Comparison of ENCODE assay signal across 12 cellular contexts in the genomic region with DNA sequence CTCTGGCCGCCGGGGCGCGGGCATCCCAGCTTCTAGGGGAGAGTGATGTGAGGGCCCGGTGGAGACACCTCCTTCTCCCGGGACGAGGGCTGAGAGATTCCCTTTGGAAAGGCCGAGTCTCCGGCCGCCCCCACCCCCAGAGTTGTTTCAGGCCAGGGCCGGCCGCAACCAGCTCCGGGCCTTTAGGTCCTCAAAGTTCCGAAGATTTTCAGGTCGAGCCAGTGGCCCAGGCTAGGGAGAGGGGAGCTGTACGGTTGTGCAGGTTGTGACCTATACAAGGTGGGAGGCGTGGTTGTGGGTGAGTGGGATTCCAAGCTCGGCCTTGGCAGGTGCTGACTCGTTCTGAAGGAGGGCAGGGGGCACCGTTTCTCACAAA. TPM values are rescaled to one million over a fixed set of nuclear protein-coding genes. Genes with fewer than 3 reads are reported as not detected.
DNase-seq lines count a peak whose midpoint lies in the region; ATAC-seq and TF ChIP-seq lines count a peak whose summit lies in the region.
"Had no signal": no experiment of that assay in that cellular context is flagged by ENCODE, and none has a peak within 500 bp of the region (broad histone marks: within the 10 kb centered on the region; RNA-seq: fewer than 3 reads in every experiment).

No MANE protein-coding gene starts in this region.

- H3K36me3 Mint-ChIP-seq in CD14-positive monocyte = peaks cover 15 to 19% of the 10 kb centered on the region in 2 donors
- H3K36me3 Mint-ChIP-seq in WTC11 = no peaks in the 10 kb centered on the region

- intact Hi-C loops in CD14-positive monocyte (cut with micrococcal nuclease) = no loop called here

- H3K4me1 Mint-ChIP-seq in CD14-positive monocyte (peaks cover 67% of the 10 kb centered on the region), WTC11 (peaks cover 79% of the 10 kb centered on the region)

- H3K9me3 Mint-ChIP-seq in CD14-positive monocyte (peaks cover 0 to 9% (median 0%) of the 10 kb centered on the region in 7 donors), WTC11 (no peaks in the 10 kb centered on the region)
- H3K9me3 Mint-ChIP-seq: activated CD4-positive, alpha-beta T cell treated with anti-CD3 and anti-CD28 coated beads, Interleukin-2, amount 10 ng/mL, durations not matched to agents 7 days and 5 days had no signal

- H3K4me3 Mint-ChIP-seq in CD14-positive monocyte = peak overlapping the region; percentile 48 to 78
- H3K4me3 Mint-ChIP-seq in WTC11 = peak overlapping the region; percentile 69
- H3K4me3 Mint-ChIP-seq: activated CD4-positive, alpha-beta T cell treated with anti-CD3 and anti-CD28 coated beads, Interleukin-2, amount 10 ng/mL, durations not matched to agents 7 days and 5 days had no signal

- ATAC-seq in WTC11 (peak; percentile 6; the same call in 1 of the 2 replicates), GM21723 (IDR thresholded peaks at IDR 0.05; ENCODE audit: unreplicated experiment) (no peak), GM21717 (IDR thresholded peaks at IDR 0.05; ENCODE audit: unreplicated experiment) (no peak), GM21526 (IDR thresholded peaks at IDR 0.05; ENCODE audit: low FRiP score, unreplicated experiment) (no peak)
- ATAC-seq: HCT116 had no signal

- DNase-seq in CD14-positive monocyte (ENCODE audit: low spot score) (no peak), WTC11 (ENCODE audit: low spot score) (no peak), retina (peak; percentile 60), foreskin melanocyte (no peak)
- DNase-seq: activated CD4-positive, alpha-beta T cell treated with anti-CD3 and anti-CD28 coated beads, Interleukin-2, amount 10 ng/mL, durations not matched to agents 7 days and 5 days; activated naive CD4-positive, alpha-beta T cell treated with anti-CD3 and anti-CD28 coated beads, Interleukin-2, amount 50 U/mL, for 16 hours; NCI-H1048 had no signal

- H3K27ac Mint-ChIP-seq in CD14-positive monocyte = peak overlapping the region in 4 of 7 donors; percentile 38 to 70 (median 53)
- no peak overlapping the region for H3K27ac Mint-ChIP-seq in WTC11
- H3K27ac Mint-ChIP-seq: activated CD4-positive, alpha-beta T cell treated with anti-CD3 and anti-CD28 coated beads, Interleukin-2, amount 10 ng/mL, durations not matched to agents 7 days and 5 days had no signal

- H3K27me3 Mint-ChIP-seq in CD14-positive monocyte (ENCODE audit: low read depth in 3 of 3) = peaks cover 31 to 39% (median 38%) of the 10 kb centered on the region in 3 donors
- peaks cover 64% of the 10 kb centered on the region for H3K27me3 Mint-ChIP-seq in WTC11 (ENCODE audit: low read depth)

- peak overlapping the region; percentile 60 for H3K4me3 ChIP-seq in iPS-11a (ENCODE audit: low read depth, low read length)

- CTCF ChIA-PET in WTC11 (lab: Charles Lee) = interaction anchor here (0.7 to 7.2 kb wide), 10 partner anchors 9 to 53 kb away, joined by 3 to 164 read pairs (median 6); partner anchors contain the start of gene FIGNL2

- no peak for TF ChIP-seq CTCF in CD14-positive monocyte (IDR thresholded peaks at IDR 0.05)
- no peak for TF ChIP-seq CTCF in WTC11 (IDR thresholded peaks at IDR 0.05)

- POLR2A ChIA-PET in WTC11 (lab: Charles Lee) = interaction anchor here (0.8 to 1.6 kb wide), 4 partner anchors 13 to 55 kb away, joined by 3 to 4 read pairs (median 4); partner anchors contain the start of gene ANKRD33

TF ChIP-seq in WTC11, 78 proteins besides CTCF, POLR2A, EP300 and RAD21:
- TF ChIP-seq, protein P1, sequence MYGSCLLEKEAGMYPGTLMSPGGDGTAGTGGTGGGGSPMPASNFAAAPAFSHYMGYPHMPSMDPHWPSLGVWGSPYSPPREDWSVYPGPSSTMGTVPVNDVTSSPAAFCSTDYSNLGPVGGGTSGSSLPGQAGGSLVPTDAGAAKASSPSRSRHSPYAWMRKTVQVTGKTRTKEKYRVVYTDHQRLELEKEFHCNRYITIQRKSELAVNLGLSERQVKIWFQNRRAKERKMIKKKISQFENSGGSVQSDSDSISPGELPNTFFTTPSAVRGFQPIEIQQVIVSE (CRISPR knock-in tag; IDR thresholded peaks at IDR 0.05; ENCODE audit: borderline replicate concordance) = no peak
- TF ChIP-seq IRF2 (CRISPR knock-in tag; IDR thresholded peaks at IDR 0.05; ENCODE audit: borderline replicate concordance, low read depth) (no peak), ZNF121 (CRISPR knock-in tag; IDR thresholded peaks at IDR 0.05) (0 out of 2 replicates have a peak, but pooled peaks have one; percentile 44)

RNA-seq across cellular contexts. Expression of gene ANKRD33, which starts 18.4 kb away (rescaled TPM):
- not detected for polyA plus RNA-seq in CD14-positive monocyte
- 1.7 to 2.3 TPM (median 2.0 TPM) in 3 replicates for total RNA-seq in WTC11 (2021)
- total RNA-seq: activated CD4-positive, alpha-beta T cell treated with anti-CD3 and anti-CD28 coated beads, Interleukin-2, amount 10 ng/mL, durations not matched to agents 7 days and 5 days had no signal

RNA-seq across cellular contexts. Expression of gene FIGNL2, which starts 21.0 kb away (rescaled TPM):
- under 1 TPM in 1 of 2 donors, not detected in 1; 0.06 TPM for polyA plus RNA-seq in CD14-positive monocyte
- total RNA-seq in WTC11 (2021) = 9.9 to 10.3 TPM (median 10.0 TPM) in 3 replicates

RNA-seq across cellular contexts. Expression of gene ACVRL1, which starts 37.8 kb away (rescaled TPM):
- 1 to 10 TPM; 1.5 to 2.0 TPM for polyA plus RNA-seq in CD14-positive monocyte
- 0.64 to 1.5 TPM (median 0.98 TPM) in 3 replicates for total RNA-seq in WTC11 (2021)
- total RNA-seq: activated CD4-positive, alpha-beta T cell treated with anti-CD3 and anti-CD28 coated beads, Interleukin-2, amount 10 ng/mL, durations not matched to agents 7 days and 5 days had no signal
